Comparison of ENCODE assay signal across 9 cellular contexts in genomic region chr21:14762734-14763694, GRCh38.
DNase-seq lines count a peak whose midpoint lies in the region; ATAC-seq, FAIRE-seq and TF ChIP-seq lines count a peak whose summit lies in the region.
"Had no signal": no experiment of that assay in that cellular context is flagged by ENCODE, and none has a peak within 500 bp of the region (broad histone marks: within the 10 kb centered on the region; RNA-seq: fewer than 3 reads in every experiment).

No MANE protein-coding gene starts in this region.

- FAIRE-seq in H54 (lab: Jason Lieb, UNC): no peak
- FAIRE-seq: islet of Langerhans had no signal

- peaks cover 2% of the 10 kb centered on the region for H3K4me1 Mint-ChIP-seq in activated CD8-positive, alpha-beta memory T cell treated with anti-CD3 and anti-CD28 coated beads, Interleukin-2, amount 10 ng/mL, durations not matched to agents 7 days and 5 days
- H3K4me1 Mint-ChIP-seq in T-cell: peaks cover 0 to 6% (median 6%) of the 10 kb centered on the region in 3 donors
- peaks cover 18 to 35% (median 26%) of the 10 kb centered on the region in 3 donors for H3K4me1 Mint-ChIP-seq in naive B cell

- CTCF ChIA-PET in activated CD8-positive, alpha-beta memory T cell treated with anti-CD3 and anti-CD28 coated beads, Interleukin-2, amount 10 ng/mL, durations not matched to agents 7 days and 5 days (lab: Charles Lee): interaction anchor here (0.9 to 2.2 kb wide), 4 partner anchors 11 to 171 kb away, joined by 3 to 18 read pairs (median 4); no protein-coding TSS in a partner anchor
- CTCF ChIA-PET in T-cell (lab: Charles Lee): interaction anchor here in 1 of 2 donors (0.8 to 1.6 kb wide), 3 partner anchors 11 to 33 kb away, joined by 3 read pairs; no protein-coding TSS in a partner anchor

- no peak overlapping the region for H3K4me3 Mint-ChIP-seq in activated CD8-positive, alpha-beta memory T cell treated with anti-CD3 and anti-CD28 coated beads, Interleukin-2, amount 10 ng/mL, durations not matched to agents 7 days and 5 days
- H3K4me3 Mint-ChIP-seq in T-cell (no peak overlapping the region), naive B cell (no peak overlapping the region)

- no peak for DNase-seq in activated CD8-positive, alpha-beta memory T cell treated with anti-CD3 and anti-CD28 coated beads, Interleukin-2, amount 10 ng/mL, durations not matched to agents 7 days and 5 days
- no peak for DNase-seq in activated CD8-positive, alpha-beta memory T cell treated with anti-CD3 and anti-CD28 coated beads for 24 hours
- DNase-seq in T-cell: no peak
- DNase-seq in naive B cell: peak; percentile 75
- DNase-seq in stimulated activated CD4-positive, alpha-beta T cell treated with anti-CD3 and anti-CD28 coated beads, Interleukin-15, amount 100 ng/mL, for 24 hours: no peak
- no peak for DNase-seq in H54 (ENCODE audit: insufficient read length, low spot score)
- DNase-seq in NCI-H774 (lab: John Stamatoyannopoulos, UW): no peak

- peaks cover 5% of the 10 kb centered on the region for H3K36me3 Mint-ChIP-seq in activated CD8-positive, alpha-beta memory T cell treated with anti-CD3 and anti-CD28 coated beads, Interleukin-2, amount 10 ng/mL, durations not matched to agents 7 days and 5 days
- H3K36me3 Mint-ChIP-seq in T-cell: no peaks in the 10 kb centered on the region
- no peaks in the 10 kb centered on the region for H3K36me3 Mint-ChIP-seq in naive B cell

- H3K27me3 Mint-ChIP-seq in activated CD8-positive, alpha-beta memory T cell treated with anti-CD3 and anti-CD28 coated beads, Interleukin-2, amount 10 ng/mL, durations not matched to agents 7 days and 5 days: no peaks in the 10 kb centered on the region
- H3K27me3 Mint-ChIP-seq in T-cell (no peaks in the 10 kb centered on the region), naive B cell (no peaks in the 10 kb centered on the region)

- TF ChIP-seq POLR2A in H54 (IDR thresholded peaks at IDR 0.05; ENCODE audit: low read depth, low read length): no peak

- POLR2A ChIA-PET in T-cell (lab: Charles Lee): no interaction called here

- H3K27ac Mint-ChIP-seq in activated CD8-positive, alpha-beta memory T cell treated with anti-CD3 and anti-CD28 coated beads, Interleukin-2, amount 10 ng/mL, durations not matched to agents 7 days and 5 days: no peak overlapping the region
- H3K27ac Mint-ChIP-seq in T-cell (no peak overlapping the region), naive B cell (no peak overlapping the region)

- peak; percentile 91 for ATAC-seq in activated CD8-positive, alpha-beta memory T cell treated with anti-CD3 and anti-CD28 coated beads, Interleukin-2, amount 10 ng/mL, durations not matched to agents 7 days and 5 days
- ATAC-seq in HG03095 (IDR thresholded peaks at IDR 0.05; ENCODE audit: unreplicated experiment) (peak; percentile 98), T-cell (replicated peaks in 1 of 4) (peak; percentile 72 to 84 (median 74)), naive B cell (ENCODE audit: low read depth in 2 of 2) (peak; percentile 98)

- no peaks in the 10 kb centered on the region for H3K9me3 Mint-ChIP-seq in activated CD8-positive, alpha-beta memory T cell treated with anti-CD3 and anti-CD28 coated beads, Interleukin-2, amount 10 ng/mL, durations not matched to agents 7 days and 5 days (ENCODE audit: low read depth)
- no peaks in the 10 kb centered on the region for H3K9me3 Mint-ChIP-seq in T-cell
- no peaks in the 10 kb centered on the region for H3K9me3 Mint-ChIP-seq in naive B cell
